In genomic region chr17:8445536-8445935, GRCh38 we compare ENCODE assay signal across 25 cellular contexts. TPM values are rescaled to one million over a fixed set of nuclear protein-coding genes. Genes with fewer than 3 reads are reported as not detected.
"Had no signal": no experiment of that assay in that cellular context is flagged by ENCODE, and none has a peak within 500 bp of the region (broad histone marks: within the 10 kb centered on the region; RNA-seq: fewer than 3 reads in every experiment).

No MANE protein-coding gene starts in this region.

- DNase-seq: activated B cell treated with CpG ODN at 0.5 μM for 24 hours; activated CD4-positive, alpha-beta T cell treated with anti-CD3 and anti-CD28 coated beads for 4 hours; activated CD4-positive, alpha-beta T cell treated with anti-CD3 and anti-CD28 coated beads, Interleukin-2, amount 50 U/mL, for 48 hours; activated effector memory CD4-positive, alpha-beta T cell treated with Interleukin-2 at 50 U/mL for 16 hours; activated naive CD4-positive, alpha-beta T cell treated with anti-CD3 and anti-CD28 coated beads for 36 hours; activated naive CD8-positive, alpha-beta T cell treated with anti-CD3 and anti-CD28 coated beads, Interleukin-2, amount 10 ng/mL, durations not matched to agents 7 days and 5 days; activated T-cell treated with anti-CD3 and anti-CD28 coated beads, Interleukin-2, amount 50 U/mL, for 72 hours; amniotic stem cell; cerebellar nuclear complex; cortex of kidney; gastrocnemius medialis; hypothalamus; naive thymus-derived CD4-positive, alpha-beta T cell; stimulated activated CD4-positive, alpha-beta T cell treated with anti-CD3 and anti-CD28 coated beads, Interleukin-2, amount 100 ng/mL, for 48 hours; stimulated activated CD8-positive, alpha-beta memory T cell treated with anti-CD3 and anti-CD28 coated beads, Interleukin-4, amount 100 ng/mL, for 48 hours; stimulated activated naive B cell treated with anti-CD40 and anti-IgM and Interleukin-4, amounts not matched to agents 10 μg/mL and 1 μg/mL and 100 μg/mL, for 72 hours; T-helper 1 cell; T-helper 9 cell; testis had no signal

- ATAC-seq: activated T-cell treated with anti-CD3 and anti-CD28 coated beads, Interleukin-2, amount 50 U/mL, for 72 hours; esophagus mucosa; gastrocnemius medialis; naive thymus-derived CD4-positive, alpha-beta T cell; stimulated activated naive B cell treated with anti-CD40 and anti-IgM and Interleukin-4, amounts not matched to agents 10 μg/mL and 1 μg/mL and 100 μg/mL, for 72 hours had no signal

- H3K9me3 ChIP-seq: gastrocnemius medialis, prostate gland, testis had no signal

- H3K4me3 ChIP-seq: neural progenitor cell, prostate gland, testis had no signal

- H3K4me1 ChIP-seq: prostate gland, testis had no signal

- H3K27ac ChIP-seq: gastrocnemius medialis, neural progenitor cell, prostate gland, testis had no signal

- H3K27me3 Mint-ChIP-seq: activated B cell treated with CpG ODN at 0.5 μM for 24 hours; activated naive CD8-positive, alpha-beta T cell treated with anti-CD3 and anti-CD28 coated beads, Interleukin-2, amount 10 ng/mL, durations not matched to agents 7 days and 5 days; naive thymus-derived CD4-positive, alpha-beta T cell; stimulated activated naive B cell treated with anti-CD40 and anti-IgM and Interleukin-4, amounts not matched to agents 10 μg/mL and 1 μg/mL and 100 μg/mL, for 72 hours; type B pancreatic cell had no signal

- H3K27me3 ChIP-seq: gastrocnemius medialis, neural progenitor cell, testis had no signal

- H3K9me3 Mint-ChIP-seq: activated B cell treated with CpG ODN at 0.5 μM for 24 hours; activated naive CD4-positive, alpha-beta T cell treated with anti-CD3 and anti-CD28 coated beads for 36 hours; activated naive CD8-positive, alpha-beta T cell treated with anti-CD3 and anti-CD28 coated beads, Interleukin-2, amount 10 ng/mL, durations not matched to agents 7 days and 5 days; activated T-cell treated with anti-CD3 and anti-CD28 coated beads, Interleukin-2, amount 50 U/mL, for 72 hours; neural progenitor cell; stimulated activated naive B cell treated with anti-CD40 and anti-IgM and Interleukin-4, amounts not matched to agents 10 μg/mL and 1 μg/mL and 100 μg/mL, for 72 hours; type B pancreatic cell had no signal

- H3K4me3 Mint-ChIP-seq: activated B cell treated with CpG ODN at 0.5 μM for 24 hours; activated naive CD4-positive, alpha-beta T cell treated with anti-CD3 and anti-CD28 coated beads for 36 hours; activated naive CD8-positive, alpha-beta T cell treated with anti-CD3 and anti-CD28 coated beads, Interleukin-2, amount 10 ng/mL, durations not matched to agents 7 days and 5 days; activated T-cell treated with anti-CD3 and anti-CD28 coated beads, Interleukin-2, amount 50 U/mL, for 72 hours; naive thymus-derived CD4-positive, alpha-beta T cell; neural progenitor cell; stimulated activated naive B cell treated with anti-CD40 and anti-IgM and Interleukin-4, amounts not matched to agents 10 μg/mL and 1 μg/mL and 100 μg/mL, for 72 hours; type B pancreatic cell had no signal

- H3K27ac Mint-ChIP-seq: activated B cell treated with CpG ODN at 0.5 μM for 24 hours; activated naive CD8-positive, alpha-beta T cell treated with anti-CD3 and anti-CD28 coated beads, Interleukin-2, amount 10 ng/mL, durations not matched to agents 7 days and 5 days; activated T-cell treated with anti-CD3 and anti-CD28 coated beads, Interleukin-2, amount 50 U/mL, for 72 hours; neural progenitor cell; stimulated activated naive B cell treated with anti-CD40 and anti-IgM and Interleukin-4, amounts not matched to agents 10 μg/mL and 1 μg/mL and 100 μg/mL, for 72 hours; type B pancreatic cell had no signal

RNA-seq across cellular contexts. Expression of gene RNF222, which starts 47.9 kb away (rescaled TPM):
- total RNA-seq: activated B cell treated with CpG ODN at 0.5 μM for 24 hours, gastrocnemius medialis, mesenteric fat pad, osteoblast, prostate gland had no signal
